ENCODE assay signal across 27 cellular contexts in genomic region chr18:62418258-62418657, GRCh38.
DNase-seq lines count a peak whose midpoint lies in the region; TF ChIP-seq lines count a peak whose summit lies in the region.
"Had no signal": no experiment of that assay in that cellular context is flagged by ENCODE, and none has a peak within 500 bp of the region (broad histone marks: within the 10 kb centered on the region; RNA-seq: fewer than 3 reads in every experiment).

No MANE protein-coding gene starts in this region.

- no peak for TF ChIP-seq CTCF in endothelial cell (IDR thresholded peaks at IDR 0.05; ENCODE audit: unreplicated experiment)

- H3K27ac Mint-ChIP-seq in activated CD4-positive, alpha-beta T cell treated with anti-CD3 and anti-CD28 coated beads, Interleukin-2, amount 10 ng/mL, durations not matched to agents 24 days and 14 days, result peak overlapping the region; percentile 31
- peak overlapping the region; percentile 74 for H3K27ac Mint-ChIP-seq in activated naive CD8-positive, alpha-beta T cell treated with anti-CD3 and anti-CD28 coated beads for 36 hours
- H3K27ac Mint-ChIP-seq in endothelial cell (ENCODE audit: unreplicated experiment), result no peak overlapping the region

- no peaks in the 10 kb centered on the region for H3K9me2 ChIP-seq in GM23248 (ENCODE audit: insufficient read depth)

- in situ Hi-C loops in GM23248 (cut with MboI), result no loop called here

- peaks cover 10% of the 10 kb centered on the region for H3K9me3 Mint-ChIP-seq in activated CD4-positive, alpha-beta T cell treated with anti-CD3 and anti-CD28 coated beads, Interleukin-2, amount 10 ng/mL, durations not matched to agents 24 days and 14 days
- peaks cover 14% of the 10 kb centered on the region for H3K9me3 Mint-ChIP-seq in activated naive CD8-positive, alpha-beta T cell treated with anti-CD3 and anti-CD28 coated beads for 36 hours
- no peaks in the 10 kb centered on the region for H3K9me3 Mint-ChIP-seq in endothelial cell (ENCODE audit: unreplicated experiment)
- H3K9me3 Mint-ChIP-seq: CD4-positive, alpha-beta memory T cell had no signal

- no peaks in the 10 kb centered on the region for H3K79me2 ChIP-seq in GM23248 (ENCODE audit: insufficient read depth)

- no peaks in the 10 kb centered on the region for H4K20me1 ChIP-seq in BLaER1
- H4K20me1 ChIP-seq in GM23248 (ENCODE audit: insufficient read depth), result no peaks in the 10 kb centered on the region

- H3K36me3 Mint-ChIP-seq in activated CD4-positive, alpha-beta T cell treated with anti-CD3 and anti-CD28 coated beads, Interleukin-2, amount 10 ng/mL, durations not matched to agents 24 days and 14 days (ENCODE audit: low read depth), result peaks cover 3% of the 10 kb centered on the region
- H3K36me3 Mint-ChIP-seq in activated naive CD8-positive, alpha-beta T cell treated with anti-CD3 and anti-CD28 coated beads for 36 hours, result peaks cover 17% of the 10 kb centered on the region
- H3K36me3 Mint-ChIP-seq in endothelial cell (ENCODE audit: low read depth, unreplicated experiment), result no peaks in the 10 kb centered on the region
- H3K36me3 Mint-ChIP-seq: CD4-positive, alpha-beta memory T cell had no signal

- H3K4me3 Mint-ChIP-seq in activated CD4-positive, alpha-beta T cell treated with anti-CD3 and anti-CD28 coated beads, Interleukin-2, amount 10 ng/mL, durations not matched to agents 24 days and 14 days, result peak overlapping the region; percentile 23
- no peak overlapping the region for H3K4me3 Mint-ChIP-seq in activated naive CD8-positive, alpha-beta T cell treated with anti-CD3 and anti-CD28 coated beads for 36 hours
- no peak overlapping the region for H3K4me3 Mint-ChIP-seq in endothelial cell (ENCODE audit: unreplicated experiment)

- H2AFZ ChIP-seq in GM23248, result no peak overlapping the region

- 59 to 67% methylated on average over 1 of the region's 1 CpG for whole genome bisulfite sequencing in GM23248 (ENCODE audit: low coverage in 1 of 2, low lambda C conversion rate in 2 of 2, missing lambda C conversion rate in 2 of 2), 2 experiments

- H3K4me3 ChIP-seq in BLaER1, result no peak overlapping the region
- no peak overlapping the region for H3K4me3 ChIP-seq in Jurkat, Clone E6-1 (ENCODE audit: low read length)
- no peak overlapping the region for H3K4me3 ChIP-seq in GM23248
- H3K4me3 ChIP-seq: adrenal gland, body of pancreas, psoas muscle, testis had no signal

- H3K9me3 ChIP-seq in BLaER1 (no peaks in the 10 kb centered on the region; the same call in 1 of the 2 replicates), GM23248 (ENCODE audit: low read depth) (no peaks in the 10 kb centered on the region)
- H3K9me3 ChIP-seq: adrenal gland, body of pancreas, psoas muscle, testis had no signal

- 0 out of 2 replicates have a peak, but pooled peaks cover 3% of the 10 kb centered on the region for H3F3A ChIP-seq in GM23248 (ENCODE audit: insufficient read depth)

- intact Hi-C loops in activated CD4-positive, alpha-beta T cell treated with anti-CD3 and anti-CD28 coated beads, Interleukin-2, amount 10 ng/mL, durations not matched to agents 24 days and 14 days (cut with micrococcal nuclease), result no loop called here

- H3K4me2 ChIP-seq in BLaER1 (peak overlapping the region; percentile 70), GM23248 (ENCODE audit: unreplicated experiment) (no peak overlapping the region)

- no peak overlapping the region for H3K9ac ChIP-seq in BLaER1
- H3K9ac ChIP-seq in GM23248, result no peak overlapping the region

- H3K4me1 Mint-ChIP-seq in activated CD4-positive, alpha-beta T cell treated with anti-CD3 and anti-CD28 coated beads, Interleukin-2, amount 10 ng/mL, durations not matched to agents 24 days and 14 days, result peaks cover 48% of the 10 kb centered on the region
- H3K4me1 Mint-ChIP-seq in activated naive CD8-positive, alpha-beta T cell treated with anti-CD3 and anti-CD28 coated beads for 36 hours, result peaks cover 39% of the 10 kb centered on the region
- no peaks in the 10 kb centered on the region for H3K4me1 Mint-ChIP-seq in endothelial cell (ENCODE audit: unreplicated experiment)

- peak; percentile 72 for DNase-seq in activated CD4-positive, alpha-beta T cell treated with anti-CD3 and anti-CD28 coated beads, Interleukin-2, amount 10 ng/mL, durations not matched to agents 24 days and 14 days
- DNase-seq in activated CD4-positive, alpha-beta T cell treated with anti-CD3 and anti-CD28 coated beads, Interleukin-2, amount 50 U/mL, for 4 hours, result no peak
- peak; percentile 32 for DNase-seq in Jurkat, Clone E6-1 (ENCODE audit: low read depth, low spot score)
- DNase-seq in activated naive CD8-positive, alpha-beta T cell treated with anti-CD3 and anti-CD28 coated beads for 36 hours, result no peak
- DNase-seq in GM23248, result no peak
- no peak for DNase-seq in activated gamma-delta T cell treated with Interleukin-2 at 50 U/mL for 16 hours
- no peak for DNase-seq in endothelial cell (ENCODE audit: low spot score)
- DNase-seq: 8988T; activated T-cell treated with anti-CD3 and anti-CD28 coated beads, Interleukin-2, amount 50 U/mL, for 1 hour; adrenal gland; body of pancreas; EL; glutamatergic neuron; IMR-90; left ventricle myocardium superior; NCI-H1048; NCI-H1930; NCI-H524; occipital lobe; PC-3; psoas muscle; Right ventricle myocardium superior; stimulated activated CD4-positive, alpha-beta T cell treated with anti-CD3 and anti-CD28 coated beads, Interleukin-15, amount 100 ng/mL, for 24 hours; stimulated activated naive CD8-positive, alpha-beta T cell treated with anti-CD3 and anti-CD28 coated beads, Interleukin-15, Interleukin-2, amounts not matched to agents 100 U/mL and 50 U/mL, for 24 hours; testis had no signal

- H3K27me3 ChIP-seq in BLaER1 (no peaks in the 10 kb centered on the region), GM23248 (replicated peaks; ENCODE audit: insufficient read depth) (peaks cover 4% of the 10 kb centered on the region; the same call in 1 of the 2 replicates)
- H3K27me3 ChIP-seq: adrenal gland, body of pancreas, testis had no signal

- no peaks in the 10 kb centered on the region for H3K36me3 ChIP-seq in BLaER1
- H3K36me3 ChIP-seq in GM23248 (ENCODE audit: low read depth), result no peaks in the 10 kb centered on the region
- H3K36me3 ChIP-seq: adrenal gland had no signal

- H3K27me3 Mint-ChIP-seq in activated CD4-positive, alpha-beta T cell treated with anti-CD3 and anti-CD28 coated beads, Interleukin-2, amount 10 ng/mL, durations not matched to agents 24 days and 14 days, result no peaks in the 10 kb centered on the region
- no peaks in the 10 kb centered on the region for H3K27me3 Mint-ChIP-seq in activated naive CD8-positive, alpha-beta T cell treated with anti-CD3 and anti-CD28 coated beads for 36 hours
- H3K27me3 Mint-ChIP-seq in endothelial cell (ENCODE audit: unreplicated experiment), result no peaks in the 10 kb centered on the region

- no peak overlapping the region for H3K27ac ChIP-seq in BLaER1
- no peak overlapping the region for H3K27ac ChIP-seq in GM23248
- H3K27ac ChIP-seq: adrenal gland, body of pancreas, psoas muscle, testis had no signal

- H3K4me1 ChIP-seq in BLaER1 (peaks cover 29% of the 10 kb centered on the region), GM23248 (ENCODE audit: insufficient read depth) (0 out of 2 replicates have a peak, but pooled peaks cover 3% of the 10 kb centered on the region)
- H3K4me1 ChIP-seq: adrenal gland, psoas muscle, testis had no signal

Comparison
In these comparisons a context has a peak if more than half of its experiments do, and no peak if none do; other contexts are left out.
1. DNase-seq: peak in activated CD4-positive, alpha-beta T cell treated with anti-CD3 and anti-CD28 coated beads, Interleukin-2, amount 10 ng/mL, durations not matched to agents 24 days and 14 days (single experiment) and Jurkat, Clone E6-1 (single experiment); none in activated CD4-positive, alpha-beta T cell treated with anti-CD3 and anti-CD28 coated beads, Interleukin-2, amount 50 U/mL, for 4 hours (0 of 2), activated naive CD8-positive, alpha-beta T cell treated with anti-CD3 and anti-CD28 coated beads for 36 hours (single experiment), GM23248 (single experiment), activated gamma-delta T cell treated with Interleukin-2 at 50 U/mL for 16 hours (single experiment) and endothelial cell (single experiment).